In the genomic region with DNA sequence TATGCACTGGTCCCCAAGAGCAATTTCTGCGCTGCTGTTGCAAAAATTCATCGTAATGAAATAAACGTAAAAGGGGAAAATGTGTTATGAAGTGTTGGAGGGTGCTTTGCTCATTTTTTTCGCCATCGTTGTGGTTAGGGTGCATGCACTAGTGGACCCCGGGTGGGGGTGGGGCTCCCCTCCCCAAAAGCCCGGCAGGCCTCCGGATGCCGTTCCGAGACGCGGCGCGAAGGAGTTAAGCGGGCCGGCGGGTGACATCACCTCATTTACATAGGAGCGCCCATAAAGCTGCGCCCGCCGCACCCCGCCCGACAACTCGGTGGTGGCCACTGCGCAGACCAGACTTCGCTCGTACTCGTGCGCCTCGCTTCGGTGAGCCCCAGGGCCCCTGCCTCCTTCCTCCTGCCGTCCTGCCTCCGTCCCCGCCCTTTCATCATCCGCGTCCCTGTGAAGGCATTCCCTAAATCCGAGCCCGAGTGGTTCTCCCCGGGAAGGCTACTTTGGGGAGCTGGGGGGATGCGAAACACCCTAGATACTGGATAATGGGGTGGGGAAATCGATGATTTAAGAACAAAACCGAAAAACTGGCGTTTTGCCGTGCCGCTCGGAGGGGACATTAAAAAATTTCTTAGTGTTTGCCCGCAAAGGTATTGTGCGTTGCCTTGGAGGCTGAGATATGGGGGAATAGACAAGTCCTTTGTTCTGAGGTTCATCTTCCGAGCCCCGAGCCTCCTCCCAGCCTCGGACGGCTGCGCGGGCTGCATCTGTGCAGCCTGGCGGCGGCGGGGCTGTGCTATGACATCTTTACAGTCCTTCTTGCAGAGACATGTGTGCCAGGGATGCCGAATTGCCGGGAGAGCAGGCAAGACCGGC, we compare ENCODE assay signal across 8 cellular contexts. TPM values are rescaled to one million over a fixed set of nuclear protein-coding genes. Genes with fewer than 3 reads are reported as not detected.
A peak's percentile ranks its signal among the peaks of the same experiment; 100 is the strongest.
DNase-seq lines count a peak whose midpoint lies in the region; ATAC-seq and TF ChIP-seq lines count a peak whose summit lies in the region.

Gene TMSB4X (plus strand): TSS at position 314 of the 873 bp plus-strand sequence.

- peak within 1 kb of the TSS; percentile 96 for H3K4me3 Mint-ChIP-seq in CD8-positive, alpha-beta T cell
- H3K4me3 Mint-ChIP-seq in activated T-cell treated with anti-CD3 and anti-CD28 coated beads, Interleukin-2, amount 50 U/mL, for 72 hours: peak within 1 kb of the TSS; percentile 93 to 94
- H3K4me3 Mint-ChIP-seq in stimulated activated effector memory CD8-positive, alpha-beta T cell treated with anti-CD3 and anti-CD28 coated beads, Interleukin-12 subunit alpha, Interleukin-12 subunit beta, amount 100 ng/mL, for 72 hours: peak within 1 kb of the TSS; percentile 87

- TF ChIP-seq CTCF in CD8-positive, alpha-beta T cell (IDR thresholded peaks at IDR 0.05): no peak

- peak within 1 kb of the TSS; percentile 96 for H3K27ac Mint-ChIP-seq in CD8-positive, alpha-beta T cell
- peak within 1 kb of the TSS; percentile 99 for H3K27ac Mint-ChIP-seq in activated T-cell treated with anti-CD3 and anti-CD28 coated beads, Interleukin-2, amount 50 U/mL, for 72 hours
- peak within 1 kb of the TSS; percentile 98 for H3K27ac Mint-ChIP-seq in stimulated activated effector memory CD8-positive, alpha-beta T cell treated with anti-CD3 and anti-CD28 coated beads, Interleukin-12 subunit alpha, Interleukin-12 subunit beta, amount 100 ng/mL, for 72 hours

- H3K27me3 Mint-ChIP-seq in CD8-positive, alpha-beta T cell (ENCODE audit: low read depth): no peaks in the 10 kb centered on the region
- H3K27me3 Mint-ChIP-seq in activated T-cell treated with anti-CD3 and anti-CD28 coated beads, Interleukin-2, amount 50 U/mL, for 72 hours (ENCODE audit: low read depth): peaks cover 63% of the 10 kb centered on the region

- CTCF ChIA-PET in CD8-positive, alpha-beta T cell (lab: Charles Lee): interaction anchor here (3.9 to 10.0 kb wide), 5 partner anchors 18 to 117 kb away, joined by 19 to 71 read pairs (median 52); no protein-coding TSS in a partner anchor

- DNase-seq in CD8-positive, alpha-beta T cell: peak; percentile 65 to 90 (median 80)
- DNase-seq in KG1 (lab: John Stamatoyannopoulos, UW) (peak; percentile 4), RKO (ENCODE audit: low spot score) (peak; percentile 70)
- DNase-seq in activated T-cell treated with anti-CD3 and anti-CD28 coated beads, Interleukin-2, amount 50 U/mL, for 72 hours: peak; percentile 86 to 88
- peak; percentile 62 to 91 for DNase-seq in stimulated activated effector memory CD8-positive, alpha-beta T cell treated with anti-CD3 and anti-CD28 coated beads, Interleukin-12 subunit alpha, Interleukin-12 subunit beta, amount 100 ng/mL, for 72 hours (ENCODE audit: low spot score in 2 of 2)

- no peaks in the 10 kb centered on the region for H3K9me3 Mint-ChIP-seq in CD8-positive, alpha-beta T cell
- H3K9me3 Mint-ChIP-seq in activated T-cell treated with anti-CD3 and anti-CD28 coated beads, Interleukin-2, amount 50 U/mL, for 72 hours: no peaks in the 10 kb centered on the region
- H3K9me3 Mint-ChIP-seq in stimulated activated effector memory CD8-positive, alpha-beta T cell treated with anti-CD3 and anti-CD28 coated beads, Interleukin-12 subunit alpha, Interleukin-12 subunit beta, amount 100 ng/mL, for 72 hours: no peaks in the 10 kb centered on the region

- H3K4me1 Mint-ChIP-seq in CD8-positive, alpha-beta T cell (ENCODE audit: low read depth): peaks cover 32% of the 10 kb centered on the region
- H3K4me1 Mint-ChIP-seq in activated T-cell treated with anti-CD3 and anti-CD28 coated beads, Interleukin-2, amount 50 U/mL, for 72 hours (ENCODE audit: low read depth): peaks cover 48% of the 10 kb centered on the region
- peaks cover 35% of the 10 kb centered on the region for H3K4me1 Mint-ChIP-seq in stimulated activated effector memory CD8-positive, alpha-beta T cell treated with anti-CD3 and anti-CD28 coated beads, Interleukin-12 subunit alpha, Interleukin-12 subunit beta, amount 100 ng/mL, for 72 hours

- peak; percentile 45 for ATAC-seq in CD8-positive, alpha-beta T cell
- ATAC-seq in GM21528 (IDR thresholded peaks at IDR 0.05; ENCODE audit: low FRiP score, unreplicated experiment) (peak; percentile 39), esophagus mucosa (peak; percentile 93)
- peak; percentile 58 to 65 for ATAC-seq in activated T-cell treated with anti-CD3 and anti-CD28 coated beads, Interleukin-2, amount 50 U/mL, for 72 hours (replicated peaks in 1 of 2)
- ATAC-seq in stimulated activated effector memory CD8-positive, alpha-beta T cell treated with anti-CD3 and anti-CD28 coated beads, Interleukin-12 subunit alpha, Interleukin-12 subunit beta, amount 100 ng/mL, for 72 hours: peak; percentile 80

- no peaks in the 10 kb centered on the region for H3K27me3 ChIP-seq in CD8-positive, alpha-beta T cell (ENCODE audit: insufficient read depth, low read length)
- H3K27me3 ChIP-seq in muscle layer of duodenum (ENCODE audit: low read depth, low read length): no peaks in the 10 kb centered on the region

- peaks cover 15% of the 10 kb centered on the region for H3K4me1 ChIP-seq in CD8-positive, alpha-beta T cell (ENCODE audit: insufficient read depth, low read length)
- H3K4me1 ChIP-seq in muscle layer of duodenum (ENCODE audit: control insufficient read depth in 1 of 2, insufficient read depth in 2 of 2, low read length in 2 of 2): peaks cover 4 to 5% of the 10 kb centered on the region in 2 donors

- H3K36me3 ChIP-seq in CD8-positive, alpha-beta T cell (ENCODE audit: insufficient read depth, low read length): peaks cover 22% of the 10 kb centered on the region
- H3K36me3 ChIP-seq in muscle layer of duodenum (ENCODE audit: control insufficient read depth in 1 of 2, insufficient read depth in 2 of 2, low read length in 2 of 2): no peaks in the 10 kb centered on the region

- intact Hi-C loops in CD8-positive, alpha-beta T cell (cut with DNase I, micrococcal nuclease): loop anchor here (1.0 to 10.0 kb wide), 3 partner anchors 24 to 1210 kb away; no protein-coding TSS in a partner anchor

- peak within 1 kb of the TSS; percentile 98 for H3K4me3 ChIP-seq in CD8-positive, alpha-beta T cell (ENCODE audit: low read depth, low read length)
- peak within 1 kb of the TSS; percentile 81 to 89 for H3K4me3 ChIP-seq in muscle layer of duodenum (ENCODE audit: low read depth in 1 of 2, low read length in 2 of 2)

- H3K27ac ChIP-seq in CD8-positive, alpha-beta T cell (ENCODE audit: low read depth, low read length): peak within 1 kb of the TSS; percentile 99
- H3K27ac ChIP-seq in muscle layer of duodenum (ENCODE audit: low read length): peak within 1 kb of the TSS; percentile 97

- H3K36me3 Mint-ChIP-seq in CD8-positive, alpha-beta T cell: peaks cover 54% of the 10 kb centered on the region
- H3K36me3 Mint-ChIP-seq in activated T-cell treated with anti-CD3 and anti-CD28 coated beads, Interleukin-2, amount 50 U/mL, for 72 hours (ENCODE audit: insufficient read depth in 2 of 2): peaks cover 14 to 37% of the 10 kb centered on the region in 2 donors
- peaks cover 59% of the 10 kb centered on the region for H3K36me3 Mint-ChIP-seq in stimulated activated effector memory CD8-positive, alpha-beta T cell treated with anti-CD3 and anti-CD28 coated beads, Interleukin-12 subunit alpha, Interleukin-12 subunit beta, amount 100 ng/mL, for 72 hours

- POLR2A ChIA-PET in CD8-positive, alpha-beta T cell (lab: Charles Lee): interaction anchor here (0.9 to 15.2 kb wide), 21 partner anchors 9 to 760 kb away, joined by 3 to 559 read pairs (median 5); partner anchors contain the start of genes OFD1 and TRAPPC2

- no peaks in the 10 kb centered on the region for H3K9me3 ChIP-seq in CD8-positive, alpha-beta T cell (ENCODE audit: low read length)
- no peaks in the 10 kb centered on the region for H3K9me3 ChIP-seq in muscle layer of duodenum (ENCODE audit: control insufficient read depth in 1 of 2, low read length in 2 of 2)

RNA-seq across cellular contexts. Expression of gene TMSB4X, which starts in this region (rescaled TPM):
- total RNA-seq in CD8-positive, alpha-beta T cell: 1,000 to 10,000 TPM; 2,374 to 2,465 TPM
- total RNA-seq in activated T-cell treated with anti-CD3 and anti-CD28 coated beads, Interleukin-2, amount 50 U/mL, for 72 hours: 1,000 to 10,000 TPM; 4,011 to 4,477 TPM
- 1,041 TPM for total RNA-seq in esophagus mucosa

Comparison
In these comparisons a context has a peak if more than half of its experiments do, and no peak if none do; other contexts are left out.
1. Peak in every context shown above with its lines: DNase-seq, ATAC-seq, H3K4me3 ChIP-seq and H3K27ac ChIP-seq.
2. ATAC-seq: peak in every context shown above with its lines; median percentile 93 in esophagus mucosa; 80 in stimulated activated effector memory CD8-positive, alpha-beta T cell treated with anti-CD3 and anti-CD28 coated beads, Interleukin-12 subunit alpha, Interleukin-12 subunit beta, amount 100 ng/mL, for 72 hours; 62 in activated T-cell treated with anti-CD3 and anti-CD28 coated beads, Interleukin-2, amount 50 U/mL, for 72 hours; 45 in CD8-positive, alpha-beta T cell; 39 in GM21528.
3. DNase-seq: peak in every context shown above with its lines; median percentile 87 in activated T-cell treated with anti-CD3 and anti-CD28 coated beads, Interleukin-2, amount 50 U/mL, for 72 hours; 80 in CD8-positive, alpha-beta T cell; 76 in stimulated activated effector memory CD8-positive, alpha-beta T cell treated with anti-CD3 and anti-CD28 coated beads, Interleukin-12 subunit alpha, Interleukin-12 subunit beta, amount 100 ng/mL, for 72 hours; 70 in RKO; 4 in KG1.